In the genomic region with DNA sequence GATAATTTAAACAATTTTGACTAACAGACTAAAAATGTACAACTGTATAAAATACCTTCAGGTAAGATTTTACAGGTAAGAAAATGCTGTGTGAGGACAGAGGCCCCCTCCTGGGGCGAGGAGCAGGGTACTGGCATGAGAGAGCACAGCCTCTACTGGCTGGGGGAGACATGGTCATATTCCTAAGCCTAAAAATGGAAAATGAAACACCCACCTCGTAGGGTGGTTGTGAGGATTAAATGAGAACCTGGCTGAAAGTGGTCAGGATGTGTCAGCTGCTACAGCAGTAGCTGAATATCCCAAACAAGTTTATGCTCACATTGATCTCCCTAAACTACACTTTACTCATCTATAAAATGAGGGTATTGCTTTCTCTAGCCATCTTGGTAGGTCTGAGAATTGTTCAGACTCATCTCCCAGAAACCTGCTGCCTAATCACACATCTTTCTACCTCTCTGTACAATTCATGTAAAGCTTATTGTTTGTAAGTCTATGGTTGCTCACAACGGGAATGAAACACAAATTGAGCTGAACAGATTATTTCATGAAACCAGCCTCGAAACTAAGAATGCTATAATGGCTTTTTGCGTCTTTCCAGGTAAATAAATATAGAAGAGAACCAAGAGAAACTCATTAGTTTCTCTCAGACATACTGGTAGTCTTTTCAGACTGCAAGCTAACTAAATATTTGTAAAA, we compare ENCODE assay signal across 24 cellular contexts.
DNase-seq lines count a peak whose midpoint lies in the region; ATAC-seq, FAIRE-seq and TF ChIP-seq lines count a peak whose summit lies in the region.
"Had no signal": no experiment of that assay in that cellular context is flagged by ENCODE, and none has a peak within 500 bp of the region (broad histone marks: within the 10 kb centered on the region; RNA-seq: fewer than 3 reads in every experiment).

No MANE protein-coding gene starts in this region.

- H2BK5ac ChIP-seq in trophoblast cell (ENCODE audit: low read depth, low read length, poor library complexity), result no peak overlapping the region

- no peak overlapping the region for H3K23ac ChIP-seq in trophoblast cell (ENCODE audit: low read length)

- H3K9ac ChIP-seq in trophoblast cell (ENCODE audit: low read length), result no peak overlapping the region
- H3K9ac ChIP-seq in SK-N-SH, result no peak overlapping the region
- H3K9ac ChIP-seq: BLaER1 treated with 17β-estradiol and CSF1 and Interleukin-3, amounts not matched to agents 10 nM and 100 nM had no signal

- no peak for TF ChIP-seq CTCF in SK-N-SH (IDR thresholded peaks at IDR 0.05)

- H4K12ac ChIP-seq in trophoblast cell (ENCODE audit: low read depth, low read length), result no peak overlapping the region

- H3K36me3 ChIP-seq in trophoblast cell (ENCODE audit: control insufficient read depth in 1 of 2, insufficient read depth in 2 of 2, low read length in 2 of 2), result peaks cover 0 to 2% of the 10 kb centered on the region in 2 experiments
- H3K36me3 ChIP-seq in SK-N-SH (replicated peaks in 1 of 2; ENCODE audit: control insufficient read depth in 1 of 2, insufficient read depth in 2 of 2, low read length in 1 of 2), result peaks cover 19 to 28% of the 10 kb centered on the region in 2 experiments
- H3K36me3 ChIP-seq: MG63 had no signal

- H3K9me3 ChIP-seq in trophoblast cell (ENCODE audit: insufficient read depth, low read depth, low read length), result no peaks in the 10 kb centered on the region
- H3K9me3 ChIP-seq in SK-N-SH, result no peaks in the 10 kb centered on the region
- H3K9me3 ChIP-seq: BLaER1 treated with 17β-estradiol and CSF1 and Interleukin-3, amounts not matched to agents 10 nM and 100 nM; MG63 had no signal

- peak; percentile 44 for DNase-seq in myocyte (ENCODE audit: low read depth)
- DNase-seq in urothelium cell line (ENCODE audit: low spot score), result no peak
- DNase-seq in SHP77 (lab: John Stamatoyannopoulos, UW), result no peak
- no peak for DNase-seq in trophoblast cell
- DNase-seq in SK-N-SH, result no peak
- DNase-seq: Calu3; CD8-positive, alpha-beta T cell; GF-D8; IMR-90; Kasumi-1; MG63; NCI-H1092; NCI-H146; NCI-H2081; NCI-H2171 treated with DMSO at 0.1 percent for 48 hours had no signal

- ATAC-seq in GM18868 (IDR thresholded peaks at IDR 0.05; ENCODE audit: unreplicated experiment) (peak; percentile 57), HG03432 (IDR thresholded peaks at IDR 0.05; ENCODE audit: unreplicated experiment) (peak; percentile 54)
- ATAC-seq: CD8-positive, alpha-beta T cell; Right ventricle myocardium inferior had no signal

- H3K27ac ChIP-seq in trophoblast cell (ENCODE audit: low read depth, low read length) (no peak overlapping the region), SK-N-SH (ENCODE audit: low read depth in 2 of 2, low read length in 1 of 2) (no peak overlapping the region)
- H3K27ac ChIP-seq: BLaER1 treated with 17β-estradiol and CSF1 and Interleukin-3, amounts not matched to agents 10 nM and 100 nM had no signal

- H2AFZ ChIP-seq in trophoblast cell (ENCODE audit: insufficient read depth, low read length, poor library complexity) (no peak overlapping the region), SK-N-SH (ENCODE audit: low read depth) (no peak overlapping the region)

- H3K4ac ChIP-seq in trophoblast cell (ENCODE audit: low read depth, low read length), result no peak overlapping the region

- H3K18ac ChIP-seq in trophoblast cell (ENCODE audit: low read length), result no peak overlapping the region

- H3K4me1 ChIP-seq in trophoblast cell (ENCODE audit: control insufficient read depth in 1 of 2, insufficient read depth in 2 of 2, low read length in 2 of 2), result no peaks in the 10 kb centered on the region
- H3K4me1 ChIP-seq in SK-N-SH (ENCODE audit: control insufficient read depth in 1 of 2, insufficient read depth in 2 of 2, low read depth in 1 of 2, low read length in 1 of 2), result peaks cover 0 to 3% of the 10 kb centered on the region in 2 experiments; a peak in 1 of 4 replicates
- H3K4me1 ChIP-seq: BLaER1 treated with 17β-estradiol and CSF1 and Interleukin-3, amounts not matched to agents 10 nM and 100 nM had no signal

- no peaks in the 10 kb centered on the region for H3F3A ChIP-seq in SK-N-SH (replicated peaks; ENCODE audit: insufficient read depth)

- CTCF ChIA-PET in SK-N-SH (lab: Yijun Ruan, JAX), result interaction anchor here (0.8 to 2.2 kb wide), 4 partner anchors 23 to 293 kb away, joined by 3 to 12 read pairs (median 4); a partner anchor contains a TSS

- no peak overlapping the region for H2AK5ac ChIP-seq in trophoblast cell (ENCODE audit: low read length)

- no peaks in the 10 kb centered on the region for H3K27me3 ChIP-seq in trophoblast cell (ENCODE audit: insufficient read depth, low read length)
- H3K27me3 ChIP-seq in SK-N-SH (ENCODE audit: insufficient read depth), result no peaks in the 10 kb centered on the region
- H3K27me3 ChIP-seq: BLaER1 treated with 17β-estradiol and CSF1 and Interleukin-3, amounts not matched to agents 10 nM and 100 nM; MG63 had no signal

- H3K9me2 ChIP-seq in SK-N-SH, result no peaks in the 10 kb centered on the region

- H4K91ac ChIP-seq in trophoblast cell (ENCODE audit: low read depth, low read length), result no peak overlapping the region

- TF ChIP-seq RAD21 in SK-N-SH (IDR thresholded peaks at IDR 0.05; ENCODE audit: low read length), result no peak

- H3K79me1 ChIP-seq in trophoblast cell (ENCODE audit: low read length), result no peaks in the 10 kb centered on the region

- FAIRE-seq in urothelium cell line (lab: Jason Lieb, UNC), result no peak
- FAIRE-seq: GM12892, GM18507, H1, HTR-8/SVneo, RCC 7860 had no signal

- H4K20me1 ChIP-seq in SK-N-SH (ENCODE audit: insufficient read depth), result no peaks in the 10 kb centered on the region
- H4K20me1 ChIP-seq: BLaER1 treated with 17β-estradiol and CSF1 and Interleukin-3, amounts not matched to agents 10 nM and 100 nM had no signal

- TF ChIP-seq EP300 in SK-N-SH (IDR thresholded peaks at IDR 0.05; ENCODE audit: borderline replicate concordance in 1 of 2, low read depth in 1 of 2, low read length in 1 of 2), result no peak

- no peak overlapping the region for H4K8ac ChIP-seq in trophoblast cell (ENCODE audit: low read depth, low read length)

- no peak overlapping the region for H3K14ac ChIP-seq in trophoblast cell (ENCODE audit: low read length)

- no CpG with 5 or more reads among the region's 5 CpGs for WGBS in trophoblast cell (ENCODE audit: extremely low coverage, insufficient coverage, insufficient read length)
- 59% methylated on average over 5 of the region's 5 CpGs for WGBS in SK-N-SH (ENCODE audit: low lambda C conversion rate)

- no peak overlapping the region for H2BK120ac ChIP-seq in trophoblast cell (ENCODE audit: insufficient read depth, low read length, poor library complexity)

- no peak overlapping the region for H3K4me2 ChIP-seq in trophoblast cell (ENCODE audit: low read length)
- no peak overlapping the region for H3K4me2 ChIP-seq in SK-N-SH
- H3K4me2 ChIP-seq: BLaER1 treated with 17β-estradiol and CSF1 and Interleukin-3, amounts not matched to agents 10 nM and 100 nM had no signal

- POLR2A ChIA-PET in SK-N-SH (lab: Yijun Ruan, JAX), result no interaction called here

- no peak overlapping the region for H2BK12ac ChIP-seq in trophoblast cell (ENCODE audit: low read length)

- H3K4me3 ChIP-seq in trophoblast cell (ENCODE audit: low read depth, low read length) (no peak overlapping the region), SK-N-SH (ENCODE audit: low read depth in 2 of 2, low read length in 1 of 2) (no peak overlapping the region)
- H3K4me3 ChIP-seq: BLaER1 treated with 17β-estradiol and CSF1 and Interleukin-3, amounts not matched to agents 10 nM and 100 nM; MG63 had no signal

- H3K79me2 ChIP-seq in trophoblast cell (ENCODE audit: control insufficient read depth, insufficient read depth, low read length, poor library complexity), result peaks cover 2% of the 10 kb centered on the region
- H3K79me2 ChIP-seq in SK-N-SH (ENCODE audit: insufficient read depth), result no peaks in the 10 kb centered on the region

TF ChIP-seq in SK-N-SH, 30 proteins besides CTCF, POLR2A, EP300 and RAD21:
- TF ChIP-seq, protein P1, sequence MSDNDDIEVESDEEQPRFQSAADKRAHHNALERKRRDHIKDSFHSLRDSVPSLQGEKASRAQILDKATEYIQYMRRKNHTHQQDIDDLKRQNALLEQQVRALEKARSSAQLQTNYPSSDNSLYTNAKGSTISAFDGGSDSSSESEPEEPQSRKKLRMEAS (IDR thresholded peaks at IDR 0.05; ENCODE audit: low read depth), result no peak
- no peak for TF ChIP-seq GABPA (IDR thresholded peaks at IDR 0.05; ENCODE audit: low read depth)
- no peak for TF ChIP-seq NRF1 (IDR thresholded peaks at IDR 0.05; ENCODE audit: low read depth, low read length)
- TF ChIP-seq TCF12 (IDR thresholded peaks at IDR 0.05), result no peak
